In the genomic region with DNA sequence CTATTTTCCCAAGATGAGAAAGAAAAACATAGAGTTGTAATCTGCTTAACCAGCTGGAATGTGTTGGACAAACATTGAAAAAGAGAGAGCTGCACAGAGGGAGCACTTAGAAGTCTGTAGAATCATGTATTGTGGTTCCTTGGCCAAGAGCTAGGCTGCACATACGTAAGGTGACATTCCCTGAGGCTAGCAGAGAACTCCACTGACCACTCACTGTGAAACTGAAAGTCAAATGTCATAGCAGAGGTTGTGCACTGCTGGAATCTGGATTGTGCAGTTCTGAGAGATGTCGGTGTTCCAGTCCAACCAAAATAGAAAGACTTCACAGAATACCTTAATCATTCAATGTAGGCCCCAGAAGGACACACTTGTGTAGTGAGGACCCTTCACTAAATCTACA, we compare ENCODE assay signal across 1 cellular context.
TF ChIP-seq lines count a peak whose summit lies in the region.

No MANE protein-coding gene starts in this region.

TF ChIP-seq in HepG2, 621 proteins besides CTCF, POLR2A, EP300 and RAD21 (continued from another document):
- TF ChIP-seq, protein P1, sequence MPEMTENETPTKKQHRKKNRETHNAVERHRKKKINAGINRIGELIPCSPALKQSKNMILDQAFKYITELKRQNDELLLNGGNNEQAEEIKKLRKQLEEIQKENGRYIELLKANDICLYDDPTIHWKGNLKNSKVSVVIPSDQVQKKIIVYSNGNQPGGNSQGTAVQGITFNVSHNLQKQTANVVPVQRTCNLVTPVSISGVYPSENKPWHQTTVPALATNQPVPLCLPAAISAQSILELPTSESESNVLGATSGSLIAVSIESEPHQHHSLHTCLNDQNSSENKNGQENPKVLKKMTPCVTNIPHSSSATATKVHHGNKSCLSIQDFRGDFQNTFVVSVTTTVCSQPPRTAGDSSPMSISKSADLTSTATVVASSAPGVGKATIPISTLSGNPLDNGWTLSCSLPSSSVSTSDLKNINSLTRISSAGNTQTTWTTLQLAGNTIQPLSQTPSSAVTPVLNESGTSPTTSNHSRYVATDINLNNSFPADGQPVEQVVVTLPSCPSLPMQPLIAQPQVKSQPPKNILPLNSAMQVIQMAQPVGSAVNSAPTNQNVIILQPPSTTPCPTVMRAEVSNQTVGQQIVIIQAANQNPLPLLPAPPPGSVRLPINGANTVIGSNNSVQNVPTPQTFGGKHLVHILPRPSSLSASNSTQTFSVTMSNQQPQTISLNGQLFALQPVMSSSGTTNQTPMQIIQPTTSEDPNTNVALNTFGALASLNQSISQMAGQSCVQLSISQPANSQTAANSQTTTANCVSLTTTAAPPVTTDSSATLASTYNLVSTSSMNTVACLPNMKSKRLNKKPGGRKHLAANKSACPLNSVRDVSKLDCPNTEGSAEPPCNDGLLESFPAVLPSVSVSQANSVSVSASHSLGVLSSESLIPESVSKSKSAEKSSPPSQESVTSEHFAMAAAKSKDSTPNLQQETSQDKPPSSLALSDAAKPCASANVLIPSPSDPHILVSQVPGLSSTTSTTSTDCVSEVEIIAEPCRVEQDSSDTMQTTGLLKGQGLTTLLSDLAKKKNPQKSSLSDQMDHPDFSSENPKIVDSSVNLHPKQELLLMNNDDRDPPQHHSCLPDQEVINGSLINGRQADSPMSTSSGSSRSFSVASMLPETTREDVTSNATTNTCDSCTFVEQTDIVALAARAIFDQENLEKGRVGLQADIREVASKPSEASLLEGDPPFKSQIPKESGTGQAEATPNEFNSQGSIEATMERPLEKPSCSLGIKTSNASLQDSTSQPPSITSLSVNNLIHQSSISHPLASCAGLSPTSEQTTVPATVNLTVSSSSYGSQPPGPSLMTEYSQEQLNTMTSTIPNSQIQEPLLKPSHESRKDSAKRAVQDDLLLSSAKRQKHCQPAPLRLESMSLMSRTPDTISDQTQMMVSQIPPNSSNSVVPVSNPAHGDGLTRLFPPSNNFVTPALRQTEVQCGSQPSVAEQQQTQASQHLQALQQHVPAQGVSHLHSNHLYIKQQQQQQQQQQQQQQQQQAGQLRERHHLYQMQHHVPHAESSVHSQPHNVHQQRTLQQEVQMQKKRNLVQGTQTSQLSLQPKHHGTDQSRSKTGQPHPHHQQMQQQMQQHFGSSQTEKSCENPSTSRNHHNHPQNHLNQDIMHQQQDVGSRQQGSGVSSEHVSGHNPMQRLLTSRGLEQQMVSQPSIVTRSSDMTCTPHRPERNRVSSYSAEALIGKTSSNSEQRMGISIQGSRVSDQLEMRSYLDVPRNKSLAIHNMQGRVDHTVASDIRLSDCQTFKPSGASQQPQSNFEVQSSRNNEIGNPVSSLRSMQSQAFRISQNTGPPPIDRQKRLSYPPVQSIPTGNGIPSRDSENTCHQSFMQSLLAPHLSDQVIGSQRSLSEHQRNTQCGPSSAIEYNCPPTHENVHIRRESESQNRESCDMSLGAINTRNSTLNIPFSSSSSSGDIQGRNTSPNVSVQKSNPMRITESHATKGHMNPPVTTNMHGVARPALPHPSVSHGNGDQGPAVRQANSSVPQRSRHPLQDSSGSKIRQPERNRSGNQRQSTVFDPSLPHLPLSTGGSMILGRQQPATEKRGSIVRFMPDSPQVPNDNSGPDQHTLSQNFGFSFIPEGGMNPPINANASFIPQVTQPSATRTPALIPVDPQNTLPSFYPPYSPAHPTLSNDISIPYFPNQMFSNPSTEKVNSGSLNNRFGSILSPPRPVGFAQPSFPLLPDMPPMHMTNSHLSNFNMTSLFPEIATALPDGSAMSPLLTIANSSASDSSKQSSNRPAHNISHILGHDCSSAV (CRISPR knock-in tag; IDR thresholded peaks at IDR 0.05; ENCODE audit: borderline replicate concordance) = no peak
- no peak for TF ChIP-seq ZBTB21 (CRISPR knock-in tag; IDR thresholded peaks at IDR 0.05)
- TF ChIP-seq ZNF160 (CRISPR knock-in tag; IDR thresholded peaks at IDR 0.05) = no peak
- TF ChIP-seq, protein P2, sequence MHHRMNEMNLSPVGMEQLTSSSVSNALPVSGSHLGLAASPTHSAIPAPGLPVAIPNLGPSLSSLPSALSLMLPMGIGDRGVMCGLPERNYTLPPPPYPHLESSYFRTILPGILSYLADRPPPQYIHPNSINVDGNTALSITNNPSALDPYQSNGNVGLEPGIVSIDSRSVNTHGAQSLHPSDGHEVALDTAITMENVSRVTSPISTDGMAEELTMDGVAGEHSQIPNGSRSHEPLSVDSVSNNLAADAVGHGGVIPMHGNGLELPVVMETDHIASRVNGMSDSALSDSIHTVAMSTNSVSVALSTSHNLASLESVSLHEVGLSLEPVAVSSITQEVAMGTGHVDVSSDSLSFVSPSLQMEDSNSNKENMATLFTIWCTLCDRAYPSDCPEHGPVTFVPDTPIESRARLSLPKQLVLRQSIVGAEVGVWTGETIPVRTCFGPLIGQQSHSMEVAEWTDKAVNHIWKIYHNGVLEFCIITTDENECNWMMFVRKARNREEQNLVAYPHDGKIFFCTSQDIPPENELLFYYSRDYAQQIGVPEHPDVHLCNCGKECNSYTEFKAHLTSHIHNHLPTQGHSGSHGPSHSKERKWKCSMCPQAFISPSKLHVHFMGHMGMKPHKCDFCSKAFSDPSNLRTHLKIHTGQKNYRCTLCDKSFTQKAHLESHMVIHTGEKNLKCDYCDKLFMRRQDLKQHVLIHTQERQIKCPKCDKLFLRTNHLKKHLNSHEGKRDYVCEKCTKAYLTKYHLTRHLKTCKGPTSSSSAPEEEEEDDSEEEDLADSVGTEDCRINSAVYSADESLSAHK (CRISPR knock-in tag; IDR thresholded peaks at IDR 0.05; ENCODE audit: borderline replicate concordance) = no peak
- TF ChIP-seq, protein P3, sequence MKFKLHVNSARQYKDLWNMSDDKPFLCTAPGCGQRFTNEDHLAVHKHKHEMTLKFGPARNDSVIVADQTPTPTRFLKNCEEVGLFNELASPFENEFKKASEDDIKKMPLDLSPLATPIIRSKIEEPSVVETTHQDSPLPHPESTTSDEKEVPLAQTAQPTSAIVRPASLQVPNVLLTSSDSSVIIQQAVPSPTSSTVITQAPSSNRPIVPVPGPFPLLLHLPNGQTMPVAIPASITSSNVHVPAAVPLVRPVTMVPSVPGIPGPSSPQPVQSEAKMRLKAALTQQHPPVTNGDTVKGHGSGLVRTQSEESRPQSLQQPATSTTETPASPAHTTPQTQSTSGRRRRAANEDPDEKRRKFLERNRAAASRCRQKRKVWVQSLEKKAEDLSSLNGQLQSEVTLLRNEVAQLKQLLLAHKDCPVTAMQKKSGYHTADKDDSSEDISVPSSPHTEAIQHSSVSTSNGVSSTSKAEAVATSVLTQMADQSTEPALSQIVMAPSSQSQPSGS (CRISPR knock-in tag; IDR thresholded peaks at IDR 0.05) = no peak
- no peak for TF ChIP-seq ZNF367 (CRISPR knock-in tag; IDR thresholded peaks at IDR 0.05; ENCODE audit: borderline replicate concordance)
- TF ChIP-seq ZNF672 (CRISPR knock-in tag; IDR thresholded peaks at IDR 0.05) = no peak
- no peak for TF ChIP-seq ZNF326 (CRISPR knock-in tag; IDR thresholded peaks at IDR 0.05; ENCODE audit: borderline replicate concordance)
- TF ChIP-seq ZNF136 (CRISPR knock-in tag; IDR thresholded peaks at IDR 0.05; ENCODE audit: low read depth) = no peak
- TF ChIP-seq, protein P4, sequence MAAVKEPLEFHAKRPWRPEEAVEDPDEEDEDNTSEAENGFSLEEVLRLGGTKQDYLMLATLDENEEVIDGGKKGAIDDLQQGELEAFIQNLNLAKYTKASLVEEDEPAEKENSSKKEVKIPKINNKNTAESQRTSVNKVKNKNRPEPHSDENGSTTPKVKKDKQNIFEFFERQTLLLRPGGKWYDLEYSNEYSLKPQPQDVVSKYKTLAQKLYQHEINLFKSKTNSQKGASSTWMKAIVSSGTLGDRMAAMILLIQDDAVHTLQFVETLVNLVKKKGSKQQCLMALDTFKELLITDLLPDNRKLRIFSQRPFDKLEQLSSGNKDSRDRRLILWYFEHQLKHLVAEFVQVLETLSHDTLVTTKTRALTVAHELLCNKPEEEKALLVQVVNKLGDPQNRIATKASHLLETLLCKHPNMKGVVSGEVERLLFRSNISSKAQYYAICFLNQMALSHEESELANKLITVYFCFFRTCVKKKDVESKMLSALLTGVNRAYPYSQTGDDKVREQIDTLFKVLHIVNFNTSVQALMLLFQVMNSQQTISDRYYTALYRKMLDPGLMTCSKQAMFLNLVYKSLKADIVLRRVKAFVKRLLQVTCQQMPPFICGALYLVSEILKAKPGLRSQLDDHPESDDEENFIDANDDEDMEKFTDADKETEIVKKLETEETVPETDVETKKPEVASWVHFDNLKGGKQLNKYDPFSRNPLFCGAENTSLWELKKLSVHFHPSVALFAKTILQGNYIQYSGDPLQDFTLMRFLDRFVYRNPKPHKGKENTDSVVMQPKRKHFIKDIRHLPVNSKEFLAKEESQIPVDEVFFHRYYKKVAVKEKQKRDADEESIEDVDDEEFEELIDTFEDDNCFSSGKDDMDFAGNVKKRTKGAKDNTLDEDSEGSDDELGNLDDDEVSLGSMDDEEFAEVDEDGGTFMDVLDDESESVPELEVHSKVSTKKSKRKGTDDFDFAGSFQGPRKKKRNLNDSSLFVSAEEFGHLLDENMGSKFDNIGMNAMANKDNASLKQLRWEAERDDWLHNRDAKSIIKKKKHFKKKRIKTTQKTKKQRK (IDR thresholded peaks at IDR 0.05; ENCODE audit: low read length) = no peak
- TF ChIP-seq CEBPB (IDR thresholded peaks at IDR 0.05; ENCODE audit: borderline replicate concordance, low read depth, low read length) = no peak
- no peak for TF ChIP-seq ZBTB7B (CRISPR knock-in tag; IDR thresholded peaks at IDR 0.05)
- no peak for TF ChIP-seq BRD4 (CRISPR knock-in tag; IDR thresholded peaks at IDR 0.05)
